In the genomic region with DNA sequence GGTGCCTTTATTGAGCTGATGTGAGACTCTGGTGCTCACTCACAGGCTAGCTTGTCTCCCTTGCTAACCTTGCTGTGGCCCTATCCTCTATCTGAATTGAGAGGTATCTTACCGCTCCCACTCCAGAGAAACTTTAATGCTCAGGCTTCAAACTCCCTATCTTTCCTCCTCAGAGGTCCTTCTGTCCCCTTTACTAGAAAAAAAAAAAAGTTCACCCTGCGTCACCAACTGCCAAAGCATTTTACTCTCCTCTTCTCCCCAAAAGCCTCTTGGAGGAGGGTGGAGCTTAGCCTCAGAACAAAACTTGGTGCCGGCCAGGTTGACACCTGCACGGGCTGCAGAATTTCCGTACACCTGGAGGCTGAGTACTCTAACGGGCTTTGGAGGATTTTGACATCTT, we compare ENCODE assay signal across 1 cellular context.
TF ChIP-seq lines count a peak whose summit lies in the region.

No MANE protein-coding gene starts in this region.

TF ChIP-seq in K562, 482 proteins besides CTCF, POLR2A, EP300 and RAD21 (continued from another document and continues in another):
- TF ChIP-seq, protein P1, sequence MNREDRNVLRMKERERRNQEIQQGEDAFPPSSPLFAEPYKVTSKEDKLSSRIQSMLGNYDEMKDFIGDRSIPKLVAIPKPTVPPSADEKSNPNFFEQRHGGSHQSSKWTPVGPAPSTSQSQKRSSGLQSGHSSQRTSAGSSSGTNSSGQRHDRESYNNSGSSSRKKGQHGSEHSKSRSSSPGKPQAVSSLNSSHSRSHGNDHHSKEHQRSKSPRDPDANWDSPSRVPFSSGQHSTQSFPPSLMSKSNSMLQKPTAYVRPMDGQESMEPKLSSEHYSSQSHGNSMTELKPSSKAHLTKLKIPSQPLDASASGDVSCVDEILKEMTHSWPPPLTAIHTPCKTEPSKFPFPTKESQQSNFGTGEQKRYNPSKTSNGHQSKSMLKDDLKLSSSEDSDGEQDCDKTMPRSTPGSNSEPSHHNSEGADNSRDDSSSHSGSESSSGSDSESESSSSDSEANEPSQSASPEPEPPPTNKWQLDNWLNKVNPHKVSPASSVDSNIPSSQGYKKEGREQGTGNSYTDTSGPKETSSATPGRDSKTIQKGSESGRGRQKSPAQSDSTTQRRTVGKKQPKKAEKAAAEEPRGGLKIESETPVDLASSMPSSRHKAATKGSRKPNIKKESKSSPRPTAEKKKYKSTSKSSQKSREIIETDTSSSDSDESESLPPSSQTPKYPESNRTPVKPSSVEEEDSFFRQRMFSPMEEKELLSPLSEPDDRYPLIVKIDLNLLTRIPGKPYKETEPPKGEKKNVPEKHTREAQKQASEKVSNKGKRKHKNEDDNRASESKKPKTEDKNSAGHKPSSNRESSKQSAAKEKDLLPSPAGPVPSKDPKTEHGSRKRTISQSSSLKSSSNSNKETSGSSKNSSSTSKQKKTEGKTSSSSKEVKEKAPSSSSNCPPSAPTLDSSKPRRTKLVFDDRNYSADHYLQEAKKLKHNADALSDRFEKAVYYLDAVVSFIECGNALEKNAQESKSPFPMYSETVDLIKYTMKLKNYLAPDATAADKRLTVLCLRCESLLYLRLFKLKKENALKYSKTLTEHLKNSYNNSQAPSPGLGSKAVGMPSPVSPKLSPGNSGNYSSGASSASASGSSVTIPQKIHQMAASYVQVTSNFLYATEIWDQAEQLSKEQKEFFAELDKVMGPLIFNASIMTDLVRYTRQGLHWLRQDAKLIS (CRISPR knock-in tag; IDR thresholded peaks at IDR 0.05): no peak
- TF ChIP-seq ZNF316 (IDR thresholded peaks at IDR 0.05) (no peak), ZNF197 (CRISPR knock-in tag; IDR thresholded peaks at IDR 0.05; ENCODE audit: low read depth) (no peak), MYC (IDR thresholded peaks at IDR 0.05; ENCODE audit: low read depth, low read length) (no peak), MYC (CRISPR knock-in tag; IDR thresholded peaks at IDR 0.05; ENCODE audit: borderline replicate concordance, low read depth) (no peak), ZNF77 (CRISPR knock-in tag; IDR thresholded peaks at IDR 0.05) (no peak), NFXL1 (CRISPR knock-in tag; IDR thresholded peaks at IDR 0.05) (no peak), ZNF551 (CRISPR knock-in tag; IDR thresholded peaks at IDR 0.05) (no peak), BDP1 (IDR thresholded peaks at IDR 0.05; ENCODE audit: insufficient read depth, insufficient read length) (no peak), THRAP3 (IDR thresholded peaks at IDR 0.05; ENCODE audit: borderline replicate concordance) (no peak), ZNF133 (CRISPR knock-in tag; IDR thresholded peaks at IDR 0.05) (no peak), FOXK2 (conservative IDR thresholded peaks at IDR 0.05 in 1 of 2, IDR thresholded peaks at IDR 0.05 in 1 of 2; ENCODE audit: low read depth in 2 of 2) (no peak), NFRKB (IDR thresholded peaks at IDR 0.05; ENCODE audit: low read depth) (0 out of 2 replicates have a peak, but pooled peaks have one; percentile 12), SMARCE1 (IDR thresholded peaks at IDR 0.05) (peak; percentile 19; the same call in 1 of the 2 replicates), ARID1B (IDR thresholded peaks at IDR 0.05) (peak; percentile 87), TCF3 (CRISPR knock-in tag; IDR thresholded peaks at IDR 0.05) (peak; percentile 79), CAMTA2 (CRISPR knock-in tag; conservative IDR thresholded peaks at IDR 0.05) (no peak), ZNF384 (IDR thresholded peaks at IDR 0.05; ENCODE audit: low read depth, low read length) (peak; percentile 98), RBM17 (IDR thresholded peaks at IDR 0.05; ENCODE audit: borderline replicate concordance, low read depth, low read length) (no peak), TCF7 (IDR thresholded peaks at IDR 0.05; ENCODE audit: borderline replicate concordance) (no peak), RUNX1 (IDR thresholded peaks at IDR 0.05; ENCODE audit: low read depth) (no peak), BRF1 (IDR thresholded peaks at IDR 0.05; ENCODE audit: borderline replicate concordance, extremely low read depth, insufficient read length) (no peak), NFIC (IDR thresholded peaks at IDR 0.05) (peak; percentile 68), FOSL1 (tag; conservative IDR thresholded peaks at IDR 0.05) (0 out of 2 replicates have a peak, but pooled peaks have one; percentile 8), KHSRP (IDR thresholded peaks at IDR 0.05) (0 out of 2 replicates have a peak, but pooled peaks have one; percentile 15), GTF2F1 (IDR thresholded peaks at IDR 0.05; ENCODE audit: low read depth, low read length) (no peak), ZNF12 (CRISPR knock-in tag; IDR thresholded peaks at IDR 0.05) (no peak), CSDE1 (IDR thresholded peaks at IDR 0.05) (no peak), PML (IDR thresholded peaks at IDR 0.05; ENCODE audit: low read length) (0 out of 2 replicates have a peak, but pooled peaks have one; percentile 33), RBBP5 (IDR thresholded peaks at IDR 0.05; ENCODE audit: borderline replicate concordance, insufficient read depth, low read length, poor library complexity, severe bottlenecking) (no peak), SMARCB1 (IDR thresholded peaks at IDR 0.05; ENCODE audit: insufficient read length, low read depth) (no peak)
- TF ChIP-seq, protein P2, sequence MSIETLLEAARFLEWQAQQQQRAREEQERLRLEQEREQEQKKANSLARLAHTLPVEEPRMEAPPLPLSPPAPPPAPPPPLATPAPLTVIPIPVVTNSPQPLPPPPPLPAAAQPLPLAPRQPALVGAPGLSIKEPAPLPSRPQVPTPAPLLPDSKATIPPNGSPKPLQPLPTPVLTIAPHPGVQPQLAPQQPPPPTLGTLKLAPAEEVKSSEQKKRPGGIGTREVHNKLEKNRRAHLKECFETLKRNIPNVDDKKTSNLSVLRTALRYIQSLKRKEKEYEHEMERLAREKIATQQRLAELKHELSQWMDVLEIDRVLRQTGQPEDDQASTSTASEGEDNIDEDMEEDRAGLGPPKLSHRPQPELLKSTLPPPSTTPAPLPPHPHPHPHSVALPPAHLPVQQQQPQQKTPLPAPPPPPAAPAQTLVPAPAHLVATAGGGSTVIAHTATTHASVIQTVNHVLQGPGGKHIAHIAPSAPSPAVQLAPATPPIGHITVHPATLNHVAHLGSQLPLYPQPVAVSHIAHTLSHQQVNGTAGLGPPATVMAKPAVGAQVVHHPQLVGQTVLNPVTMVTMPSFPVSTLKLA (conservative IDR thresholded peaks at IDR 0.05): no peak
- TF ChIP-seq, protein P3, sequence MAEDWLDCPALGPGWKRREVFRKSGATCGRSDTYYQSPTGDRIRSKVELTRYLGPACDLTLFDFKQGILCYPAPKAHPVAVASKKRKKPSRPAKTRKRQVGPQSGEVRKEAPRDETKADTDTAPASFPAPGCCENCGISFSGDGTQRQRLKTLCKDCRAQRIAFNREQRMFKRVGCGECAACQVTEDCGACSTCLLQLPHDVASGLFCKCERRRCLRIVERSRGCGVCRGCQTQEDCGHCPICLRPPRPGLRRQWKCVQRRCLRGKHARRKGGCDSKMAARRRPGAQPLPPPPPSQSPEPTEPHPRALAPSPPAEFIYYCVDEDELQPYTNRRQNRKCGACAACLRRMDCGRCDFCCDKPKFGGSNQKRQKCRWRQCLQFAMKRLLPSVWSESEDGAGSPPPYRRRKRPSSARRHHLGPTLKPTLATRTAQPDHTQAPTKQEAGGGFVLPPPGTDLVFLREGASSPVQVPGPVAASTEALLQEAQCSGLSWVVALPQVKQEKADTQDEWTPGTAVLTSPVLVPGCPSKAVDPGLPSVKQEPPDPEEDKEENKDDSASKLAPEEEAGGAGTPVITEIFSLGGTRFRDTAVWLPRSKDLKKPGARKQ (CRISPR knock-in tag; IDR thresholded peaks at IDR 0.05): no peak
- TF ChIP-seq, protein P4, sequence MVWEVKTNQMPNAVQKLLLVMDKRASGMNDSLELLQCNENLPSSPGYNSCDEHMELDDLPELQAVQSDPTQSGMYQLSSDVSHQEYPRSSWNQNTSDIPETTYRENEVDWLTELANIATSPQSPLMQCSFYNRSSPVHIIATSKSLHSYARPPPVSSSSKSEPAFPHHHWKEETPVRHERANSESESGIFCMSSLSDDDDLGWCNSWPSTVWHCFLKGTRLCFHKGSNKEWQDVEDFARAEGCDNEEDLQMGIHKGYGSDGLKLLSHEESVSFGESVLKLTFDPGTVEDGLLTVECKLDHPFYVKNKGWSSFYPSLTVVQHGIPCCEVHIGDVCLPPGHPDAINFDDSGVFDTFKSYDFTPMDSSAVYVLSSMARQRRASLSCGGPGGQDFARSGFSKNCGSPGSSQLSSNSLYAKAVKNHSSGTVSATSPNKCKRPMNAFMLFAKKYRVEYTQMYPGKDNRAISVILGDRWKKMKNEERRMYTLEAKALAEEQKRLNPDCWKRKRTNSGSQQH (CRISPR knock-in tag; IDR thresholded peaks at IDR 0.05): no peak
- TF ChIP-seq, protein P5, sequence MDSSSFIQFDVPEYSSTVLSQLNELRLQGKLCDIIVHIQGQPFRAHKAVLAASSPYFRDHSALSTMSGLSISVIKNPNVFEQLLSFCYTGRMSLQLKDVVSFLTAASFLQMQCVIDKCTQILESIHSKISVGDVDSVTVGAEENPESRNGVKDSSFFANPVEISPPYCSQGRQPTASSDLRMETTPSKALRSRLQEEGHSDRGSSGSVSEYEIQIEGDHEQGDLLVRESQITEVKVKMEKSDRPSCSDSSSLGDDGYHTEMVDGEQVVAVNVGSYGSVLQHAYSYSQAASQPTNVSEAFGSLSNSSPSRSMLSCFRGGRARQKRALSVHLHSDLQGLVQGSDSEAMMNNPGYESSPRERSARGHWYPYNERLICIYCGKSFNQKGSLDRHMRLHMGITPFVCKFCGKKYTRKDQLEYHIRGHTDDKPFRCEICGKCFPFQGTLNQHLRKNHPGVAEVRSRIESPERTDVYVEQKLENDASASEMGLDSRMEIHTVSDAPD (CRISPR knock-in tag; IDR thresholded peaks at IDR 0.05): no peak
- TF ChIP-seq, protein P6, sequence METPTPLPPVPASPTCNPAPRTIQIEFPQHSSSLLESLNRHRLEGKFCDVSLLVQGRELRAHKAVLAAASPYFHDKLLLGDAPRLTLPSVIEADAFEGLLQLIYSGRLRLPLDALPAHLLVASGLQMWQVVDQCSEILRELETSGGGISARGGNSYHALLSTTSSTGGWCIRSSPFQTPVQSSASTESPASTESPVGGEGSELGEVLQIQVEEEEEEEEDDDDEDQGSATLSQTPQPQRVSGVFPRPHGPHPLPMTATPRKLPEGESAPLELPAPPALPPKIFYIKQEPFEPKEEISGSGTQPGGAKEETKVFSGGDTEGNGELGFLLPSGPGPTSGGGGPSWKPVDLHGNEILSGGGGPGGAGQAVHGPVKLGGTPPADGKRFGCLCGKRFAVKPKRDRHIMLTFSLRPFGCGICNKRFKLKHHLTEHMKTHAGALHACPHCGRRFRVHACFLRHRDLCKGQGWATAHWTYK (CRISPR knock-in tag; IDR thresholded peaks at IDR 0.05): no peak
- TF ChIP-seq, protein P7, sequence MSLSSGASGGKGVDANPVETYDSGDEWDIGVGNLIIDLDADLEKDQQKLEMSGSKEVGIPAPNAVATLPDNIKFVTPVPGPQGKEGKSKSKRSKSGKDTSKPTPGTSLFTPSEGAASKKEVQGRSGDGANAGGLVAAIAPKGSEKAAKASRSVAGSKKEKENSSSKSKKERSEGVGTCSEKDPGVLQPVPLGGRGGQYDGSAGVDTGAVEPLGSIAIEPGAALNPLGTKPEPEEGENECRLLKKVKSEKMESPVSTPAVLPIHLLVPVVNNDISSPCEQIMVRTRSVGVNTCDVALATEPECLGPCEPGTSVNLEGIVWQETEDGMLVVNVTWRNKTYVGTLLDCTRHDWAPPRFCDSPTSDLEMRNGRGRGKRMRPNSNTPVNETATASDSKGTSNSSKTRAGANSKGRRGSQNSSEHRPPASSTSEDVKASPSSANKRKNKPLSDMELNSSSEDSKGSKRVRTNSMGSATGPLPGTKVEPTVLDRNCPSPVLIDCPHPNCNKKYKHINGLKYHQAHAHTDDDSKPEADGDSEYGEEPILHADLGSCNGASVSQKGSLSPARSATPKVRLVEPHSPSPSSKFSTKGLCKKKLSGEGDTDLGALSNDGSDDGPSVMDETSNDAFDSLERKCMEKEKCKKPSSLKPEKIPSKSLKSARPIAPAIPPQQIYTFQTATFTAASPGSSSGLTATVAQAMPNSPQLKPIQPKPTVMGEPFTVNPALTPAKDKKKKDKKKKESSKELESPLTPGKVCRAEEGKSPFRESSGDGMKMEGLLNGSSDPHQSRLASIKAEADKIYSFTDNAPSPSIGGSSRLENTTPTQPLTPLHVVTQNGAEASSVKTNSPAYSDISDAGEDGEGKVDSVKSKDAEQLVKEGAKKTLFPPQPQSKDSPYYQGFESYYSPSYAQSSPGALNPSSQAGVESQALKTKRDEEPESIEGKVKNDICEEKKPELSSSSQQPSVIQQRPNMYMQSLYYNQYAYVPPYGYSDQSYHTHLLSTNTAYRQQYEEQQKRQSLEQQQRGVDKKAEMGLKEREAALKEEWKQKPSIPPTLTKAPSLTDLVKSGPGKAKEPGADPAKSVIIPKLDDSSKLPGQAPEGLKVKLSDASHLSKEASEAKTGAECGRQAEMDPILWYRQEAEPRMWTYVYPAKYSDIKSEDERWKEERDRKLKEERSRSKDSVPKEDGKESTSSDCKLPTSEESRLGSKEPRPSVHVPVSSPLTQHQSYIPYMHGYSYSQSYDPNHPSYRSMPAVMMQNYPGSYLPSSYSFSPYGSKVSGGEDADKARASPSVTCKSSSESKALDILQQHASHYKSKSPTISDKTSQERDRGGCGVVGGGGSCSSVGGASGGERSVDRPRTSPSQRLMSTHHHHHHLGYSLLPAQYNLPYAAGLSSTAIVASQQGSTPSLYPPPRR (CRISPR knock-in tag; IDR thresholded peaks at IDR 0.05; ENCODE audit: borderline replicate concordance): no peak
- TF ChIP-seq, protein P8, sequence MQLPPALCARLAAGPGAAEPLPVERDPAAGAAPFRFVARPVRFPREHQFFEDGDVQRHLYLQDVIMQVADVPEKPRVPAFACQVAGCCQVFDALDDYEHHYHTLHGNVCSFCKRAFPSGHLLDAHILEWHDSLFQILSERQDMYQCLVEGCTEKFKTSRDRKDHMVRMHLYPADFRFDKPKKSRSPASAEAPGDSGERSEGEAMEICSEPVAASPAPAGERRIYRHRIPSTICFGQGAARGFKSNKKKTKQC (CRISPR knock-in tag; IDR thresholded peaks at IDR 0.05): no peak
- TF ChIP-seq, protein P9, sequence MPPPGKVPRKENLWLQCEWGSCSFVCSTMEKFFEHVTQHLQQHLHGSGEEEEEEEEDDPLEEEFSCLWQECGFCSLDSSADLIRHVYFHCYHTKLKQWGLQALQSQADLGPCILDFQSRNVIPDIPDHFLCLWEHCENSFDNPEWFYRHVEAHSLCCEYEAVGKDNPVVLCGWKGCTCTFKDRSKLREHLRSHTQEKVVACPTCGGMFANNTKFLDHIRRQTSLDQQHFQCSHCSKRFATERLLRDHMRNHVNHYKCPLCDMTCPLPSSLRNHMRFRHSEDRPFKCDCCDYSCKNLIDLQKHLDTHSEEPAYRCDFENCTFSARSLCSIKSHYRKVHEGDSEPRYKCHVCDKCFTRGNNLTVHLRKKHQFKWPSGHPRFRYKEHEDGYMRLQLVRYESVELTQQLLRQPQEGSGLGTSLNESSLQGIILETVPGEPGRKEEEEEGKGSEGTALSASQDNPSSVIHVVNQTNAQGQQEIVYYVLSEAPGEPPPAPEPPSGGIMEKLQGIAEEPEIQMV (tag; conservative IDR thresholded peaks at IDR 0.05; ENCODE audit: low read depth): no peak
- TF ChIP-seq, protein P10, sequence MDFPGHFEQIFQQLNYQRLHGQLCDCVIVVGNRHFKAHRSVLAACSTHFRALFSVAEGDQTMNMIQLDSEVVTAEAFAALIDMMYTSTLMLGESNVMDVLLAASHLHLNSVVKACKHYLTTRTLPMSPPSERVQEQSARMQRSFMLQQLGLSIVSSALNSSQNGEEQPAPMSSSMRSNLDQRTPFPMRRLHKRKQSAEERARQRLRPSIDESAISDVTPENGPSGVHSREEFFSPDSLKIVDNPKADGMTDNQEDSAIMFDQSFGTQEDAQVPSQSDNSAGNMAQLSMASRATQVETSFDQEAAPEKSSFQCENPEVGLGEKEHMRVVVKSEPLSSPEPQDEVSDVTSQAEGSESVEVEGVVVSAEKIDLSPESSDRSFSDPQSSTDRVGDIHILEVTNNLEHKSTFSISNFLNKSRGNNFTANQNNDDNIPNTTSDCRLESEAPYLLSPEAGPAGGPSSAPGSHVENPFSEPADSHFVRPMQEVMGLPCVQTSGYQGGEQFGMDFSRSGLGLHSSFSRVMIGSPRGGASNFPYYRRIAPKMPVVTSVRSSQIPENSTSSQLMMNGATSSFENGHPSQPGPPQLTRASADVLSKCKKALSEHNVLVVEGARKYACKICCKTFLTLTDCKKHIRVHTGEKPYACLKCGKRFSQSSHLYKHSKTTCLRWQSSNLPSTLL (IDR thresholded peaks at IDR 0.05): no peak
